ENCODE assay signal across 10 cellular contexts in the genomic region with DNA sequence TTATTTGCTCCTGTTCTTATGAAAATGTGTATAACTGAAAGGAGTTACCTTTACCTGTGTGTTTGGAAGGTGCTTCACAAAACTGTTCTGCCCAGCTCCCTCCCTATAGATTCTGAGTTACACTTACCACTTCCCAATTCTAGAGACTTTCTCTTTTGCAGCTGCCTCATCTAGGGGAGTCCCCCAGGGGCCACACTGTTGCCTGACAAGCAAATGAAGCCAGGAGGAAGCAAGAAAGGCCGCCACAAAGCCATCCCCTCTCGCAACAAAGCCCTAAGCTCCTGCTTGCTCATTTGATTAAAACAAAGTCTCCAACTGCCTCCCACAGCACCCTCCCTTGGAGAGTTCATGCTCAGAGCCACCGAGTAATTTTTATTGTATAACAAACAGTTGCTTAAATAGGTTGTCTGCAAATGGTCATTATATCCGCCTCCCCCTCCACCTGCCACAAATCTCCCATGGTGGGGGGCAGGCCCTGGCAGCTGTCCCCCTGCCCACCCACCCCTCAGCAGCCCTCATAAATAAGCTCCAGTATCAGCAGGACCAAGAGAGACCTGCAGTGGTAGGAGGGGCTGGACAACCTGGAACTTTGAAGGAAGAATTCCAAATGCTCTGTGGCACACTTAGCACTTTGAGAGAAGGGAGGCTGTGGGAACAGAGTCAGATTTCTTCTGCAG.
DNase-seq lines count a peak whose midpoint lies in the region; ATAC-seq and TF ChIP-seq lines count a peak whose summit lies in the region.
"Had no signal": no experiment of that assay in that cellular context is flagged by ENCODE, and none has a peak within 500 bp of the region (broad histone marks: within the 10 kb centered on the region; RNA-seq: fewer than 3 reads in every experiment).

No MANE protein-coding gene starts in this region.

- H3K4me3 Mint-ChIP-seq in activated naive CD4-positive, alpha-beta T cell treated with anti-CD3 and anti-CD28 coated beads, Interleukin-2, amount 10 ng/mL, durations not matched to agents 7 days and 5 days, result no peak overlapping the region
- H3K4me3 Mint-ChIP-seq in stimulated activated memory B cell treated with anti-CD40 and anti-IgM and Interleukin-4, amounts not matched to agents 10 μg/mL and 1 μg/mL and 100 μg/mL, for 72 hours, result no peak overlapping the region

- peak; percentile 100 for ATAC-seq in HG02840 (IDR thresholded peaks at IDR 0.05; ENCODE audit: low FRiP score, unreplicated experiment)
- ATAC-seq in stimulated activated memory B cell treated with anti-CD40 and anti-IgM and Interleukin-4, amounts not matched to agents 10 μg/mL and 1 μg/mL and 100 μg/mL, for 72 hours, result peak; percentile 100

- TF ChIP-seq CTCF in ovary (IDR thresholded peaks at IDR 0.05), result no peak

- no peak for TF ChIP-seq POLR2A in ovary (IDR thresholded peaks at IDR 0.05)

- H3K9me3 ChIP-seq in ovary, result no peaks in the 10 kb centered on the region

- no peak overlapping the region for H3K27ac Mint-ChIP-seq in activated naive CD4-positive, alpha-beta T cell treated with anti-CD3 and anti-CD28 coated beads, Interleukin-2, amount 10 ng/mL, durations not matched to agents 7 days and 5 days
- no peak overlapping the region for H3K27ac Mint-ChIP-seq in stimulated activated memory B cell treated with anti-CD40 and anti-IgM and Interleukin-4, amounts not matched to agents 10 μg/mL and 1 μg/mL and 100 μg/mL, for 72 hours

- no peaks in the 10 kb centered on the region for H3K27me3 ChIP-seq in ovary

- no peak overlapping the region for H3K27ac ChIP-seq in ovary

- peaks cover 4% of the 10 kb centered on the region for H3K4me1 Mint-ChIP-seq in activated naive CD4-positive, alpha-beta T cell treated with anti-CD3 and anti-CD28 coated beads, Interleukin-2, amount 10 ng/mL, durations not matched to agents 7 days and 5 days
- H3K4me1 Mint-ChIP-seq in stimulated activated memory B cell treated with anti-CD40 and anti-IgM and Interleukin-4, amounts not matched to agents 10 μg/mL and 1 μg/mL and 100 μg/mL, for 72 hours, result peaks cover 25% of the 10 kb centered on the region

- no peak overlapping the region for H3K4me3 ChIP-seq in ovary

- no peaks in the 10 kb centered on the region for H3K9me3 Mint-ChIP-seq in activated naive CD4-positive, alpha-beta T cell treated with anti-CD3 and anti-CD28 coated beads, Interleukin-2, amount 10 ng/mL, durations not matched to agents 7 days and 5 days
- H3K9me3 Mint-ChIP-seq in stimulated activated memory B cell treated with anti-CD40 and anti-IgM and Interleukin-4, amounts not matched to agents 10 μg/mL and 1 μg/mL and 100 μg/mL, for 72 hours, result no peaks in the 10 kb centered on the region

- DNase-seq in activated naive CD4-positive, alpha-beta T cell treated with anti-CD3 and anti-CD28 coated beads, Interleukin-2, amount 10 ng/mL, durations not matched to agents 7 days and 5 days, result peak; percentile 31
- no peak for DNase-seq in activated naive CD4-positive, alpha-beta T cell treated with Interleukin-2 at 50 U/mL for 16 hours
- peak; percentile 97 to 98 for DNase-seq in NCI-H526 (lab: John Stamatoyannopoulos, UW)
- no peak for DNase-seq in ovary
- no peak for DNase-seq in activated effector memory CD4-positive, alpha-beta T cell treated with anti-CD3 and anti-CD28 coated beads, Interleukin-2, amount 50 U/mL, for 16 hours
- no peak for DNase-seq in AG08396 (ENCODE audit: low spot score)
- DNase-seq: head of caudate nucleus; stimulated activated CD4-positive, alpha-beta T cell treated with anti-CD3 and anti-CD28 coated beads, Interleukin-12 subunit alpha, Interleukin-12 subunit beta, amount 100 ng/mL, for 4 hours had no signal

- intact Hi-C loops in ovary (cut with DNase I), result no loop called here

- CTCF ChIA-PET in activated naive CD4-positive, alpha-beta T cell treated with anti-CD3 and anti-CD28 coated beads, Interleukin-2, amount 10 ng/mL, durations not matched to agents 7 days and 5 days (lab: Charles Lee), result interaction anchor here (0.6 kb wide), 1 partner anchor 67 kb away, joined by 3 read pairs; no protein-coding TSS in a partner anchor

- H3K4me1 ChIP-seq in ovary (ENCODE audit: insufficient read depth), result peaks cover 3% of the 10 kb centered on the region

- TF ChIP-seq EP300 in ovary (IDR thresholded peaks at IDR 0.05), result no peak

- no peaks in the 10 kb centered on the region for H3K36me3 ChIP-seq in ovary

- H3K36me3 Mint-ChIP-seq in activated naive CD4-positive, alpha-beta T cell treated with anti-CD3 and anti-CD28 coated beads, Interleukin-2, amount 10 ng/mL, durations not matched to agents 7 days and 5 days, result no peaks in the 10 kb centered on the region
- H3K36me3 Mint-ChIP-seq in stimulated activated memory B cell treated with anti-CD40 and anti-IgM and Interleukin-4, amounts not matched to agents 10 μg/mL and 1 μg/mL and 100 μg/mL, for 72 hours, result no peaks in the 10 kb centered on the region

- WGBS in ovary, 3 donors, result 23 to 41% (median 40%) methylated on average over 4 of the region's 4 CpGs

- H3K27me3 Mint-ChIP-seq in activated naive CD4-positive, alpha-beta T cell treated with anti-CD3 and anti-CD28 coated beads, Interleukin-2, amount 10 ng/mL, durations not matched to agents 7 days and 5 days, result peaks cover 4% of the 10 kb centered on the region
- H3K27me3 Mint-ChIP-seq in stimulated activated memory B cell treated with anti-CD40 and anti-IgM and Interleukin-4, amounts not matched to agents 10 μg/mL and 1 μg/mL and 100 μg/mL, for 72 hours, result no peaks in the 10 kb centered on the region

Comparison
In these comparisons a context has a peak if more than half of its experiments do, and no peak if none do; other contexts are left out.
1. DNase-seq: peak in activated naive CD4-positive, alpha-beta T cell treated with anti-CD3 and anti-CD28 coated beads, Interleukin-2, amount 10 ng/mL, durations not matched to agents 7 days and 5 days (single experiment) and NCI-H526 (2 of 2); none in activated naive CD4-positive, alpha-beta T cell treated with Interleukin-2 at 50 U/mL for 16 hours (single experiment), ovary (0 of 5), activated effector memory CD4-positive, alpha-beta T cell treated with anti-CD3 and anti-CD28 coated beads, Interleukin-2, amount 50 U/mL, for 16 hours (single experiment) and AG08396 (single experiment).